7 cellular contexts compared by ENCODE assay signal in the genomic region with DNA sequence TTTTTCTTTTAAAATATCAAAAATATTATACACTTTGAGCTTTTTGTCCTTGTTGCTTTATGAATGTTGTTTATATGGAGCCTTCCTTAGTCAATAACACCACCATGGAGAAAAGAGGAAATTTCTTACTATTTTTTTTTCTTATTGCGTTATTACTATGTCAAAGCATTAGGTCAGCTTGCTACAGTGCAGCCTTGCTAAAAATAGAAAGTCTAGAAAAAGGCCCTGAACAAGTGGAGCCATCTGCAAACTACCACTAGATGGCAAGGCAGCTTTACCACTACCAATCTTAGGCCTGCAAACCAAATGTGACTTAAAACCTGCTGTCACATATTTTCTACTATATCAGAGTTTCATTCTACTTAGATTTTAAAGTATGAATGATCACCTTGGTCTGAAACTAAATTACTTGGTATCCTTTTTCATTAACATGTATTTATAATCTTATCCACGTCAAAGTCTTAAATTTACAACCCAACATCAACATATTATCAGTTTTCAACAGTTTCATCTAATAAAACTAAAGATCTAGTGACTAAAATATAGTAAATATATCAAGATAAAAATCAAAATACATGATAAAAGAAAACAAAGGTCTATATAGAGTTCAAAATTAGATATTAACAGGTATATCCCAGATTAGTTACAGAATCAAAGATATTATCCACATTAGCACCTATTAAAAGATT.
A peak's percentile ranks its signal among the peaks of the same experiment; 100 is the strongest.
DNase-seq lines count a peak whose midpoint lies in the region; ATAC-seq and TF ChIP-seq lines count a peak whose summit lies in the region.

No MANE protein-coding gene starts in this region.

- peaks cover 17% of the 10 kb centered on the region for H3K36me3 Mint-ChIP-seq in neural crest cell (ENCODE audit: low read depth)

- ATAC-seq in GM19467 (IDR thresholded peaks at IDR 0.05; ENCODE audit: unreplicated experiment) (peak; percentile 98), HG03457 (IDR thresholded peaks at IDR 0.05; ENCODE audit: unreplicated experiment) (peak; percentile 95)

- DNase-seq in G401 (ENCODE audit: low spot score) = peak; percentile 97
- DNase-seq in NCI-H460 (ENCODE audit: extremely low read depth, low read depth) = peak; percentile 80
- peak; percentile 12 to 14 for DNase-seq in activated CD4-positive, alpha-beta T cell treated with anti-CD3 and anti-CD28 coated beads, Interleukin-2, amount 50 U/mL, for 48 hours
- DNase-seq in fibroblast of peridontal ligament (ENCODE audit: extremely low read depth) = peak; percentile 96
- peak; percentile 14 for DNase-seq in neural crest cell (ENCODE audit: low read depth, low spot score)

- peaks cover 9% of the 10 kb centered on the region for H3K9me3 Mint-ChIP-seq in neural crest cell

- H3K4me1 Mint-ChIP-seq in neural crest cell = peaks cover 8% of the 10 kb centered on the region

- TF ChIP-seq CTCF in neural crest cell (conservative IDR thresholded peaks at IDR 0.05) = peak; percentile 91

- H3K27ac Mint-ChIP-seq in neural crest cell (ENCODE audit: unreplicated experiment) = no peak overlapping the region

- no peak overlapping the region for H3K4me3 Mint-ChIP-seq in neural crest cell

- no peaks in the 10 kb centered on the region for H3K27me3 Mint-ChIP-seq in neural crest cell (ENCODE audit: low read depth)

- in situ Hi-C loops in G401 (cut with HindIII; ENCODE audit: low sequenced_read_pairs) = no loop called here

Comparison
In these comparisons a context has a peak if more than half of its experiments do, and no peak if none do; other contexts are left out.
1. Peak in every context shown above with its lines: DNase-seq and ATAC-seq.
2. DNase-seq: peak in every context shown above with its lines; median percentile 97 in G401; 96 in fibroblast of peridontal ligament; 80 in NCI-H460; 14 in neural crest cell; 13 in activated CD4-positive, alpha-beta T cell treated with anti-CD3 and anti-CD28 coated beads, Interleukin-2, amount 50 U/mL, for 48 hours.